Comparison of ENCODE assay signal across 20 cellular contexts in the genomic region with DNA sequence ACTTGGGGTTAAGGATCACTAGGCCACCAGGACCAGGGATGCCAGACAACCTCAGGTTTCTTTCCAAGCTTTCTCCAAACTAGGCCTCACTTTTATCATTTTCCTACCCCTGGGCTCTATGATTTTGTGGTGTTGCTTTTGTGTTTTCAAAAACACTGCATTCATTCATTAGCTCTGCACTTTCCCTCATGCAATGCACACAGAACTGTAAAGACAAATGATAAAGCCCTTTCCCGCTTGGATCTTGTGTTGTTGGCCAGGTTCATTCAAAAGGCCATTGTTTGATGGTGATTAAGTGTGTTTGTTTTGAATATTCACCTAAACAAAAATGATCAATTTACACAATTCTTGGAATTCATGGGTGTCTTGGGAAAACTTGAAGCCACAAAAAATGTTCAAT.
"Had no signal": no experiment of that assay in that cellular context is flagged by ENCODE, and none has a peak within 500 bp of the region (broad histone marks: within the 10 kb centered on the region; RNA-seq: fewer than 3 reads in every experiment).

No MANE protein-coding gene starts in this region.

- H3K4me2 ChIP-seq: KMS-11, SK-N-SH had no signal

- DNase-seq: Kasumi-1, MM.1S, NCI-H1092 treated with DMSO at 0.1 percent for 48 hours, NCI-H1436 treated with DMSO at 0.1 percent for 48 hours, NCI-H1694, NCI-H1930, NCI-H2081, NCI-H2107, NCI-H2227 treated with DMSO at 0.1 percent for 48 hours, NCI-H524, NCI-H526 treated with DMSO at 0.1 percent for 48 hours, NCI-H748 treated with DMSO at 0.1 percent for 48 hours, Right ventricle myocardium superior, RPMI8226, SIG-M5, SK-N-SH, SW 1271, T-cell had no signal

- H3K27ac ChIP-seq: KMS-11, SJSA1 had no signal

- H3K36me3 ChIP-seq: SJSA1 had no signal

- ATAC-seq: T-cell had no signal

- H3K9ac ChIP-seq: KMS-11, SK-N-SH had no signal

- H3K4me3 ChIP-seq: SJSA1 had no signal

- H3K27me3 ChIP-seq: SJSA1 had no signal

- H3K9me3 ChIP-seq: SJSA1, SK-N-SH had no signal
